In the genomic region with DNA sequence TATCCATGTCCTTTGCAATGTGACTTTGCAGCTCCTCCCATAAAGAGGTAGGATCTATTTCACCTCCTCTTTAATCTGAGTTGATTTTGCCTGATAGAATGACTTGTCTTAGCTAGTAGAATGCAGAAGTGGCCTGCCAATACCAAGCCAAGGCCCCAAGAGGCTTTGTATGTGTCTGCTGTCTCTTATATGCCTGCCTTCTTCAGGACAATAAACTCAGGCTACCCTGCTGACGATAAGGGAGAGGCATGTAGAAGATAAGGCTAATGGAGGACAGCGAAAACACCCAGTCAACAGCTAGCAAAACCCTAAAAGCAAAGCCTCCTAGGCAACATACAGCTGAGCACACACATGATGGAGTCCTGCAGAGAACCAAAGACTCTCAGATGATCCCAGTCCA, we compare ENCODE assay signal across 13 cellular contexts.
"Had no signal": no experiment of that assay in that cellular context is flagged by ENCODE, and none has a peak within 500 bp of the region (broad histone marks: within the 10 kb centered on the region; RNA-seq: fewer than 3 reads in every experiment).

No MANE protein-coding gene starts in this region.

- H3K27me3 ChIP-seq: body of pancreas, hepatocyte, right atrium auricular region, spleen, transverse colon had no signal

- H2AFZ ChIP-seq: hepatocyte had no signal

- H3K4me3 ChIP-seq: body of pancreas, hepatocyte, right atrium auricular region, spleen, transverse colon had no signal

- H3K36me3 ChIP-seq: right atrium auricular region, spleen, transverse colon had no signal

- H3K9me3 ChIP-seq: body of pancreas, right atrium auricular region, spleen, transverse colon had no signal

- DNase-seq: activated CD4-positive, alpha-beta T cell treated with anti-CD3 and anti-CD28 coated beads, Interleukin-2, amount 50 U/mL, for 1 hour; activated CD4-positive, CD25-positive, alpha-beta regulatory T cell; activated naive CD4-positive, alpha-beta T cell treated with anti-CD3 and anti-CD28 coated beads, Interleukin-2, amount 50 U/mL, for 16 hours; body of pancreas; effector memory CD4-positive, alpha-beta T cell; kidney glomerular epithelial cell; spleen; stimulated activated CD4-positive, alpha-beta T cell treated with anti-CD3 and anti-CD28 coated beads, Interleukin-1b, Interleukin-23, amount 100 ng/mL, for 48 hours; transverse colon had no signal

- H3K27ac ChIP-seq: body of pancreas, epithelial cell of prostate, hepatocyte, right atrium auricular region, transverse colon had no signal

- ATAC-seq: body of pancreas; stimulated activated memory B cell treated with anti-CD40 and anti-IgM and Interleukin-4, amounts not matched to agents 10 μg/mL and 1 μg/mL and 100 μg/mL, for 72 hours had no signal

- H3K4me2 ChIP-seq: hepatocyte had no signal
